16 cellular contexts compared by ENCODE assay signal in genomic region chr2:192669505-192670082, GRCh38.
"Had no signal": no experiment of that assay in that cellular context is flagged by ENCODE, and none has a peak within 500 bp of the region (broad histone marks: within the 10 kb centered on the region; RNA-seq: fewer than 3 reads in every experiment).

No MANE protein-coding gene starts in this region.

- H3K27me3 ChIP-seq: body of pancreas, heart left ventricle, right atrium auricular region, tibial artery, vagina had no signal

- H3K9me3 Mint-ChIP-seq: central memory CD8-positive, alpha-beta T cell; naive thymus-derived CD8-positive, alpha-beta T cell; stimulated activated memory B cell treated with anti-CD40 and anti-IgM and Interleukin-4, amounts not matched to agents 10 μg/mL and 1 μg/mL and 100 μg/mL, for 72 hours had no signal

- H3K27ac Mint-ChIP-seq: naive thymus-derived CD8-positive, alpha-beta T cell; stimulated activated memory B cell treated with anti-CD40 and anti-IgM and Interleukin-4, amounts not matched to agents 10 μg/mL and 1 μg/mL and 100 μg/mL, for 72 hours had no signal

- ATAC-seq: body of pancreas; heart left ventricle; naive thymus-derived CD8-positive, alpha-beta T cell; stimulated activated memory B cell treated with anti-CD40 and anti-IgM and Interleukin-4, amounts not matched to agents 10 μg/mL and 1 μg/mL and 100 μg/mL, for 72 hours had no signal

- H3K27me3 Mint-ChIP-seq: central memory CD8-positive, alpha-beta T cell; naive thymus-derived CD8-positive, alpha-beta T cell; stimulated activated memory B cell treated with anti-CD40 and anti-IgM and Interleukin-4, amounts not matched to agents 10 μg/mL and 1 μg/mL and 100 μg/mL, for 72 hours had no signal

- H3K36me3 Mint-ChIP-seq: naive thymus-derived CD8-positive, alpha-beta T cell; stimulated activated memory B cell treated with anti-CD40 and anti-IgM and Interleukin-4, amounts not matched to agents 10 μg/mL and 1 μg/mL and 100 μg/mL, for 72 hours had no signal

- H3K27ac ChIP-seq: body of pancreas, heart left ventricle, right atrium auricular region, tibial artery, vagina had no signal

- H3K4me3 Mint-ChIP-seq: central memory CD8-positive, alpha-beta T cell; naive thymus-derived CD8-positive, alpha-beta T cell; stimulated activated memory B cell treated with anti-CD40 and anti-IgM and Interleukin-4, amounts not matched to agents 10 μg/mL and 1 μg/mL and 100 μg/mL, for 72 hours had no signal

- H3K4me1 Mint-ChIP-seq: central memory CD8-positive, alpha-beta T cell; naive thymus-derived CD8-positive, alpha-beta T cell; stimulated activated memory B cell treated with anti-CD40 and anti-IgM and Interleukin-4, amounts not matched to agents 10 μg/mL and 1 μg/mL and 100 μg/mL, for 72 hours had no signal

- DNase-seq: activated CD4-positive, alpha-beta T cell treated with anti-CD3 and anti-CD28 coated beads, Interleukin-2, amount 50 U/mL, for 1 hour; activated CD4-positive, CD25-positive, alpha-beta regulatory T cell; activated naive CD4-positive, alpha-beta T cell treated with anti-CD3 and anti-CD28 coated beads, Interleukin-2, amount 50 U/mL, for 16 hours; activated T-cell treated with anti-CD3 and anti-CD28 coated beads, Interleukin-2, amount 50 U/mL, for 1 hour; amniotic stem cell; body of pancreas; cortex of kidney; effector memory CD4-positive, alpha-beta T cell; heart left ventricle; naive thymus-derived CD8-positive, alpha-beta T cell; nucleus accumbens; tibial artery had no signal

- H3K36me3 ChIP-seq: heart left ventricle, right atrium auricular region, tibial artery, vagina had no signal

- H3K4me1 ChIP-seq: body of pancreas, heart left ventricle, right atrium auricular region, tibial artery, vagina had no signal

- H3K9me3 ChIP-seq: body of pancreas, heart left ventricle, right atrium auricular region, tibial artery, vagina had no signal

- H3K4me3 ChIP-seq: body of pancreas, heart left ventricle, right atrium auricular region, tibial artery, vagina had no signal
